9 cellular contexts compared by ENCODE assay signal in the genomic region with DNA sequence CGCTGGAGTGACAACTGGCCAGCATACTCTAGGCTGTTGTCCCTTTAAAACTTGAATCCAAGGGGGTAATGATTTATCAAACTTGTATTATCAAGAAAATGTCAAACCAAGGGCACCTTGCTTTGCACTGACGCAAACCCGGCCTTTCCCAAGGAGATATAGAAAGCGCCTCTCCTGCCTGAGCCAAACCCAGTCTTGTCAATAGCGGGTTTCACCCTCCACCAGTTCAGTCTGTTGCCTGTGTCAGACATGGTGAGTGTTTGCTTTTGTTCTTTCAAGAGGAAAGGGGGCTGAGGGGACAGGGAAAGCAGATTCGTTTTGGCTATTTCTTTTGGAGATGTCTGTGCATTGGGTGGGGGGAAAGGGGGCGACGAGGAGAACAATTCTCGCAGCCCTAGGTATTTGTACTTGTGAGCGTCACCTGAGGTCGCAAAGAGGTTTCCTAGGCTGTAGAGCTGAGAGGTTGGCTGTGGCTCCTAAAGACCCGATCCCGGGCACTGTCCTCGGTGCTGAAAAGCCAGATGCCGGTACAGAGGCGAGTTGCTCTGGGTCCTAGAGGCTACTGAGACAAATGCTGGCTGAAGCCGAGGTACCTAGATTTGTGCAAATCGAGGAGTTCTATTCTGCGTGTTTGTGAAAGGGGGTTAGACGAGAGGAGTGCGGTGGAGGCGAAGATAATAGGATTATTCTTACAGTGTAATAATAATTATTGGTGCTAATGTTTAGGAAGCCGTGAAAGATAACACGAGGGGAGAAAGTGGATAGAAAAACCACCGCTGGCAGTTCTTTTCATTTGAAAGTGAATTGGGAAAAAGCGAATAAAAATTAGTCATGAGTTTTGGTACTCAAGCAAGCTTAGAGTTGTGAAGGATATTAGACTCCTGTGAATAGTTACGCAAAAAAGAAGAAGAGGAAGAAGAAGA. TPM values are rescaled to one million over a fixed set of nuclear protein-coding genes. Genes with fewer than 3 reads are reported as not detected.
DNase-seq lines count a peak whose midpoint lies in the region; ATAC-seq and TF ChIP-seq lines count a peak whose summit lies in the region.
"Had no signal": no experiment of that assay in that cellular context is flagged by ENCODE, and none has a peak within 500 bp of the region (broad histone marks: within the 10 kb centered on the region; RNA-seq: fewer than 3 reads in every experiment).

A gene (plus strand): TSS at position 185 of the 923 bp plus-strand sequence. CDS start 65 bp downstream, at position 250.

- H3K9ac ChIP-seq in NT2/D1 (ENCODE audit: insufficient read length, low read depth) = no peak within 1 kb of the TSS

- WGBS in gastroesophageal sphincter (ENCODE audit: low coverage in 1 of 2), 2 donors = 11 to 14% methylated on average over 15 of the region's 27 CpGs

- no peak for TF ChIP-seq POLR2A in gastroesophageal sphincter (IDR thresholded peaks at IDR 0.05)

- H3K4me1 ChIP-seq in NT2/D1 (ENCODE audit: insufficient read depth, insufficient read length) (no peaks in the 10 kb centered on the region), gastroesophageal sphincter (peaks cover 0 to 12% (median 0%) of the 10 kb centered on the region in 3 donors)

- DNase-seq in NCI-H82 (lab: John Stamatoyannopoulos, UW) = peak; percentile 49
- no peak for DNase-seq in NCI-H82 treated with DMSO at 0.1 percent for 48 hours (lab: John Stamatoyannopoulos, UW; ENCODE audit: unreplicated experiment)
- DNase-seq in NT2/D1 (ENCODE audit: low read depth, low spot score) = peak; percentile 57
- peak; percentile 16 to 26 (median 18) for DNase-seq in stimulated activated CD4-positive, alpha-beta T cell treated with anti-CD3 and anti-CD28 coated beads, Interleukin-12 subunit alpha, Interleukin-12 subunit beta, amount 100 ng/mL, for 48 hours (ENCODE audit: low read depth in 2 of 3, low spot score in 1 of 3)
- no peak for DNase-seq in NCI-H1092 (lab: John Stamatoyannopoulos, UW)

- H3K4me3 ChIP-seq in NT2/D1 (ENCODE audit: insufficient read length, low read depth) (no peak within 1 kb of the TSS), gastroesophageal sphincter (no peak within 1 kb of the TSS)

- TF ChIP-seq EP300 in gastroesophageal sphincter (IDR thresholded peaks at IDR 0.05) = no peak

- ATAC-seq in esophagus mucosa (peak; percentile 44), gastroesophageal sphincter (no peak), GM18873 (IDR thresholded peaks at IDR 0.05; ENCODE audit: low FRiP score, unreplicated experiment) (no peak)

- H3K36me3 ChIP-seq in NT2/D1 (ENCODE audit: insufficient read depth, insufficient read length, low read length) (no peaks in the 10 kb centered on the region), gastroesophageal sphincter (no peaks in the 10 kb centered on the region)

- no peak for TF ChIP-seq CTCF in gastroesophageal sphincter (IDR thresholded peaks at IDR 0.05)

- no peak within 1 kb of the TSS for H3K27ac ChIP-seq in gastroesophageal sphincter

- H3K9me3 ChIP-seq in NT2/D1 (ENCODE audit: insufficient read depth, low read length) = no peaks in the 10 kb centered on the region
- H3K9me3 ChIP-seq in gastroesophageal sphincter = no peaks in the 10 kb centered on the region

- H3K27me3 ChIP-seq in NT2/D1 (ENCODE audit: insufficient read depth, insufficient read length) = no peaks in the 10 kb centered on the region
- peaks cover 100% of the 10 kb centered on the region for H3K27me3 ChIP-seq in gastroesophageal sphincter

RNA-seq across cellular contexts. Expression of the gene that starts here (rescaled TPM):
- total RNA-seq in esophagus mucosa (not detected), gastroesophageal sphincter (not detected)
- total RNA-seq: epithelial cell of proximal tubule had no signal

Comparison
In these comparisons a context has a peak if more than half of its experiments do, and no peak if none do; other contexts are left out.
1. DNase-seq: peak in NCI-H82 (single experiment), NT2/D1 (single experiment) and stimulated activated CD4-positive, alpha-beta T cell treated with anti-CD3 and anti-CD28 coated beads, Interleukin-12 subunit alpha, Interleukin-12 subunit beta, amount 100 ng/mL, for 48 hours (3 of 3); none in NCI-H82 treated with DMSO at 0.1 percent for 48 hours (single experiment) and NCI-H1092 (single experiment).
2. Peak in ATAC-seq in esophagus mucosa; RNA of the gene not detected or under 1 TPM.